Comparison of ENCODE assay signal across 16 cellular contexts in the genomic region with DNA sequence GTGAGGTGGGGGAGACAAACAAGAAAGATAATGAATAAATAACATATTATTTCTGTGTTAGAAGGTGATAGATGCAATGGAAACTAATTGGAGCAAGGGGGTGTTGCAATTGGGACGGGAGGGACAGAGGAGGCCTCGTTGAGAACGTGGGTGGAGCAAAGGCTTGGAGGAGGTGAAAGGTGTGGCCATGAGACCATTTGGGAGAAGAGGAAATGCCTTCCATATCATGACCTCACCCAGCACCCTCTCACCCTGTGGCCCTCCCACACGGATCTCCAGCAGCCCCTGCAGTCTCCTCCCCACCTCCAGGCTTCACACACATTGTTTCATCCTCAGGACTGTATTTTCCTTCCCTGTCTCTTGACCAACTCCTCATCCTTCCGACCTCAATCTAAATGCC.
A peak's percentile ranks its signal among the peaks of the same experiment; 100 is the strongest.
DNase-seq lines count a peak whose midpoint lies in the region; ATAC-seq and TF ChIP-seq lines count a peak whose summit lies in the region.
"Had no signal": no experiment of that assay in that cellular context is flagged by ENCODE, and none has a peak within 500 bp of the region (broad histone marks: within the 10 kb centered on the region; RNA-seq: fewer than 3 reads in every experiment).

No MANE protein-coding gene starts in this region.

- H3K36me3 ChIP-seq in GM23248 (ENCODE audit: low read depth): no peaks in the 10 kb centered on the region
- no peaks in the 10 kb centered on the region for H3K36me3 ChIP-seq in Panc1 (ENCODE audit: control insufficient read depth, insufficient read depth, low read length)
- H3K36me3 ChIP-seq in psoas muscle (ENCODE audit: insufficient read depth in 1 of 2, low read depth in 1 of 2): no peaks in the 10 kb centered on the region

- CTCF ChIA-PET in Panc1 (lab: Charles Lee): no interaction called here

- H3K27ac ChIP-seq in GM23248 (peak overlapping the region; percentile 87), Panc1 (ENCODE audit: low read length) (peak overlapping the region; percentile 100), psoas muscle (peak overlapping the region; percentile 5)

- intact Hi-C loops in Panc1 (cut with micrococcal nuclease; ENCODE audit: unreplicated experiment) (no loop called here), psoas muscle (cut with DNase I) (no loop called here)

- POLR2A ChIA-PET in Panc1 (lab: Charles Lee): interaction anchor here (0.6 to 0.9 kb wide), 3 partner anchors 11 to 78 kb away, joined by 3 to 8 read pairs (median 3); no protein-coding TSS in a partner anchor

- H3K9me3 ChIP-seq in GM23248 (ENCODE audit: low read depth) (no peaks in the 10 kb centered on the region), Panc1 (ENCODE audit: control insufficient read depth, insufficient read depth, low read depth, low read length) (no peaks in the 10 kb centered on the region), psoas muscle (no peaks in the 10 kb centered on the region)

- no peak overlapping the region for H3K4me3 ChIP-seq in GM23248
- H3K4me3 ChIP-seq in Panc1 (ENCODE audit: low read depth in 2 of 2, low read length in 2 of 2): no peak overlapping the region
- H3K4me3 ChIP-seq in fibroblast of pulmonary artery (replicated peaks; ENCODE audit: low read depth, low read length): no peak overlapping the region
- H3K4me3 ChIP-seq in psoas muscle: no peak overlapping the region

- H3K4me2 ChIP-seq in GM23248 (ENCODE audit: unreplicated experiment): peak overlapping the region; percentile 51

- H3F3A ChIP-seq in GM23248 (ENCODE audit: insufficient read depth): peaks cover 58% of the 10 kb centered on the region

- WGBS in GM23248 (ENCODE audit: low coverage in 1 of 2, low lambda C conversion rate in 2 of 2, missing lambda C conversion rate in 2 of 2), 2 experiments: 55 to 68% methylated on average over 5 of the region's 5 CpGs
- 73 to 82% (median 75%) methylated on average over 5 of the region's 5 CpGs for WGBS in psoas muscle, 3 donors

- peaks cover 64% of the 10 kb centered on the region for H3K4me1 ChIP-seq in GM23248 (ENCODE audit: insufficient read depth)
- peaks cover 84% of the 10 kb centered on the region for H3K4me1 ChIP-seq in Panc1 (ENCODE audit: control insufficient read depth, insufficient read depth, low read length)
- peaks cover 27% of the 10 kb centered on the region for H3K4me1 ChIP-seq in psoas muscle

- no peaks in the 10 kb centered on the region for H3K9me2 ChIP-seq in GM23248 (ENCODE audit: insufficient read depth)

- BruUV-seq in Panc1 (replicated peaks; lab: Mats Ljungman, UMichigan): no TSS peak

- no peaks in the 10 kb centered on the region for H4K20me1 ChIP-seq in GM23248 (ENCODE audit: insufficient read depth)

- no peaks in the 10 kb centered on the region for H3K79me2 ChIP-seq in GM23248 (ENCODE audit: insufficient read depth)

- H3K27me3 ChIP-seq in GM23248 (replicated peaks; ENCODE audit: insufficient read depth) (no peaks in the 10 kb centered on the region), Panc1 (ENCODE audit: control insufficient read depth, insufficient read depth, low read length) (no peaks in the 10 kb centered on the region), psoas muscle (ENCODE audit: insufficient read depth in 3 of 3, low read length in 2 of 3) (no peaks in the 10 kb centered on the region)

- in situ Hi-C loops in GM23248 (cut with MboI): no loop called here
- in situ Hi-C loops in Panc1 (cut with HindIII; ENCODE audit: low pct_unique_long_range_greater_than_20kb, low sequenced_read_pairs): no loop called here

- H3K9ac ChIP-seq in GM23248: no peak overlapping the region

- peak; percentile 45 for TF ChIP-seq CTCF in Panc1 (IDR thresholded peaks at IDR 0.05)
- no peak for TF ChIP-seq CTCF in fibroblast of pulmonary artery (IDR thresholded peaks at IDR 0.05; ENCODE audit: low read length, missing control alignments)
- TF ChIP-seq CTCF in psoas muscle (IDR thresholded peaks at IDR 0.05): no peak

- H2AFZ ChIP-seq in GM23248: no peak overlapping the region

- DNase-seq in GM23248 (peak; percentile 28), Panc1 (ENCODE audit: low read depth, low spot score) (peak; percentile 76), fibroblast of pulmonary artery (ENCODE audit: low read depth) (peak; percentile 77), psoas muscle (no peak), amygdala (lab: John Stamatoyannopoulos, UW) (no peak)
- no peak for DNase-seq in stimulated activated naive CD4-positive, alpha-beta T cell treated with Interleukin-2 at 50 U/mL for 16 hours (lab: John Stamatoyannopoulos, UW)
- DNase-seq: activated B cell treated with CpG ODN at 0.5 μM for 24 hours; activated T-cell treated with anti-CD3 and anti-CD28 coated beads, Interleukin-2, amount 50 U/mL, for 1 hour; immature natural killer cell; NCI-H1092 treated with DMSO at 0.1 percent for 48 hours; NCI-H510A treated with DMSO at 0.1 percent for 48 hours; stimulated activated CD4-positive, alpha-beta T cell treated with anti-CD3 and anti-CD28 coated beads, Interleukin-2, amount 100 ng/mL, for 48 hours; stimulated activated naive CD4-positive, alpha-beta T cell had no signal

- ATAC-seq in Panc1 (peak; percentile 71), psoas muscle (no peak), GM18907 (IDR thresholded peaks at IDR 0.05; ENCODE audit: unreplicated experiment) (no peak), GM19395 (IDR thresholded peaks at IDR 0.05; ENCODE audit: unreplicated experiment) (no peak)
- ATAC-seq: esophagus mucosa had no signal

Comparison
In these comparisons a context has a peak if more than half of its experiments do, and no peak if none do; other contexts are left out.
1. DNase-seq: peak in GM23248 (single experiment), Panc1 (single experiment) and fibroblast of pulmonary artery (single experiment); none in psoas muscle (0 of 2), stimulated activated naive CD4-positive, alpha-beta T cell treated with Interleukin-2 at 50 U/mL for 16 hours (single experiment) and amygdala (0 of 56).
2. H3K27ac ChIP-seq: peak in every context shown above with its lines; median percentile 100 in Panc1; 87 in GM23248; 5 in psoas muscle.